21 cellular contexts compared by ENCODE assay signal in genomic region chr7:106127984-106128780, GRCh38. TPM values are rescaled to one million over a fixed set of nuclear protein-coding genes. Genes with fewer than 3 reads are reported as not detected.
DNase-seq lines count a peak whose midpoint lies in the region; ATAC-seq and TF ChIP-seq lines count a peak whose summit lies in the region.
"Had no signal": no experiment of that assay in that cellular context is flagged by ENCODE, and none has a peak within 500 bp of the region (broad histone marks: within the 10 kb centered on the region; RNA-seq: fewer than 3 reads in every experiment).

No MANE protein-coding gene starts in this region.

- H3K18ac ChIP-seq in IMR-90 (ENCODE audit: low read depth, low read length) = no peak overlapping the region

- H3K4me1 ChIP-seq in IMR-90 (ENCODE audit: control insufficient read depth, insufficient read depth, low read length) (peaks cover 6% of the 10 kb centered on the region), breast epithelium (no peaks in the 10 kb centered on the region)

- H3K9me3 ChIP-seq in IMR-90 (ENCODE audit: control insufficient read depth, insufficient read depth, low read length) (no peaks in the 10 kb centered on the region), breast epithelium (no peaks in the 10 kb centered on the region)
- H3K9me3 ChIP-seq: testis had no signal

- H2BK5ac ChIP-seq in IMR-90 (ENCODE audit: low read depth, low read length, poor library complexity, severe bottlenecking) = no peak overlapping the region

- peak; percentile 73 for ATAC-seq in IMR-90 (ENCODE audit: low read depth)
- ATAC-seq: GM12878; stimulated activated memory B cell treated with anti-CD40 and anti-IgM and Interleukin-4, amounts not matched to agents 10 μg/mL and 1 μg/mL and 100 μg/mL, for 72 hours had no signal

- CTCF ChIA-PET in IMR-90 (lab: Yijun Ruan, JAX) = interaction anchor here (0.6 kb wide), 1 partner anchor 1007 kb away, joined by 7 read pairs; no protein-coding TSS in a partner anchor

- H2BK20ac ChIP-seq in IMR-90 (ENCODE audit: low read depth, low read length) = no peak overlapping the region

- peaks cover 8% of the 10 kb centered on the region for H3K27me3 Mint-ChIP-seq in mesothelial cell of epicardium (ENCODE audit: low read depth)
- H3K27me3 Mint-ChIP-seq: CD4-positive, alpha-beta T cell; stimulated activated memory B cell treated with anti-CD40 and anti-IgM and Interleukin-4, amounts not matched to agents 10 μg/mL and 1 μg/mL and 100 μg/mL, for 72 hours had no signal

- H3K27ac Mint-ChIP-seq in mesothelial cell of epicardium = peak overlapping the region; percentile 32
- H3K27ac Mint-ChIP-seq: CD4-positive, alpha-beta T cell; stimulated activated memory B cell treated with anti-CD40 and anti-IgM and Interleukin-4, amounts not matched to agents 10 μg/mL and 1 μg/mL and 100 μg/mL, for 72 hours had no signal

- no peak overlapping the region for H3K27ac ChIP-seq in IMR-90 (ENCODE audit: insufficient read depth, low read length)
- H3K27ac ChIP-seq in breast epithelium = no peak overlapping the region
- H3K27ac ChIP-seq: skin epidermis, testis had no signal

- H4K8ac ChIP-seq in IMR-90 (ENCODE audit: low read depth in 2 of 2, low read length in 2 of 2) = no peak overlapping the region

- H3K56ac ChIP-seq in IMR-90 (ENCODE audit: extremely low read depth, insufficient read depth, low read length) = no peak overlapping the region

- no peak overlapping the region for H3K23ac ChIP-seq in IMR-90 (ENCODE audit: low read depth, low read length)

- dilution Hi-C loops in IMR-90 (cut with HindIII; ENCODE audit: low sequenced_read_pairs, unreplicated experiment) = no loop called here

- H2BK120ac ChIP-seq in IMR-90 (ENCODE audit: low read depth, low read length) = no peak overlapping the region

- peaks cover 2% of the 10 kb centered on the region for H3K27me3 ChIP-seq in IMR-90 (ENCODE audit: control insufficient read depth, insufficient read depth, low read length)
- H3K27me3 ChIP-seq in breast epithelium = no peaks in the 10 kb centered on the region
- H3K27me3 ChIP-seq: testis had no signal

- H3K4me1 Mint-ChIP-seq in mesothelial cell of epicardium = peaks cover 21% of the 10 kb centered on the region

- H3K14ac ChIP-seq in IMR-90 (replicated peaks; ENCODE audit: low read depth, low read length) = no peak overlapping the region

- BruUV-seq in IMR-90 (replicated peaks; lab: Mats Ljungman, UMichigan) = no TSS peak

- H3K4ac ChIP-seq in IMR-90 (ENCODE audit: low read depth, low read length) = no peak overlapping the region

- H3K9me1 ChIP-seq in IMR-90 (ENCODE audit: insufficient read depth, low read length) = 0 out of 2 replicates have a peak, but pooled peaks cover 3% of the 10 kb centered on the region

- H3K4me2 ChIP-seq in IMR-90 (ENCODE audit: low read depth, low read length) = no peak overlapping the region

- H3K36me3 ChIP-seq in IMR-90 (ENCODE audit: control insufficient read depth, insufficient read depth, low read length) (no peaks in the 10 kb centered on the region), breast epithelium (no peaks in the 10 kb centered on the region)

- H3K9me3 Mint-ChIP-seq in mesothelial cell of epicardium = no peaks in the 10 kb centered on the region
- H3K9me3 Mint-ChIP-seq: CD4-positive, alpha-beta T cell; stimulated activated memory B cell treated with anti-CD40 and anti-IgM and Interleukin-4, amounts not matched to agents 10 μg/mL and 1 μg/mL and 100 μg/mL, for 72 hours had no signal

- no peak for TF ChIP-seq CTCF in IMR-90 (conservative IDR thresholded peaks at IDR 0.05; ENCODE audit: low read depth, low read length)
- no peak for TF ChIP-seq CTCF in choroid plexus epithelial cell (conservative IDR thresholded peaks at IDR 0.05; ENCODE audit: low read depth, low read length)
- TF ChIP-seq CTCF in mesothelial cell of epicardium (IDR thresholded peaks at IDR 0.05; ENCODE audit: unreplicated experiment) = no peak
- TF ChIP-seq CTCF in breast epithelium (IDR thresholded peaks at IDR 0.05) = no peak

- H3K4me3 ChIP-seq in IMR-90 (ENCODE audit: insufficient read depth, low read depth, low read length) = no peak overlapping the region
- H3K4me3 ChIP-seq in choroid plexus epithelial cell (ENCODE audit: low read depth, low read length) = no peak overlapping the region
- H3K4me3 ChIP-seq in breast epithelium = no peak overlapping the region
- H3K4me3 ChIP-seq: GM12878, lung, skin epidermis, testis had no signal

- H2AFZ ChIP-seq in IMR-90 (replicated peaks; ENCODE audit: low read length, poor library complexity) = no peak overlapping the region

- H2BK15ac ChIP-seq in IMR-90 (ENCODE audit: low read depth, low read length) = no peak overlapping the region

- no peaks in the 10 kb centered on the region for H3K79me1 ChIP-seq in IMR-90 (ENCODE audit: low read depth in 1 of 2, low read length in 2 of 2)

- no peak overlapping the region for H2AK9ac ChIP-seq in IMR-90 (replicated peaks; ENCODE audit: low read depth, low read length, poor library complexity)

- TF ChIP-seq POLR2A in IMR-90 (IDR thresholded peaks at IDR 0.05; ENCODE audit: low read depth, low read length) (no peak), breast epithelium (IDR thresholded peaks at IDR 0.05) (no peak)

- no CpG with 5 or more reads among the region's 5 CpGs for WGBS in IMR-90 (ENCODE audit: extremely low coverage in 2 of 2, insufficient read length in 1 of 2), 2 experiments

- H4K20me1 ChIP-seq in IMR-90 (ENCODE audit: insufficient read depth, low read length) = no peaks in the 10 kb centered on the region

- no peak overlapping the region for H4K91ac ChIP-seq in IMR-90 (ENCODE audit: insufficient read depth, low read depth, low read length)

- no peak overlapping the region for H3K9ac ChIP-seq in IMR-90 (ENCODE audit: low read depth, low read length)

- intact Hi-C loops in IMR-90 (cut with micrococcal nuclease) (no loop called here), breast epithelium (cut with DNase I; ENCODE audit: low total_unique reads) (no loop called here)

- H3K4me3 Mint-ChIP-seq in mesothelial cell of epicardium = no peak overlapping the region
- H3K4me3 Mint-ChIP-seq: CD4-positive, alpha-beta T cell; stimulated activated memory B cell treated with anti-CD40 and anti-IgM and Interleukin-4, amounts not matched to agents 10 μg/mL and 1 μg/mL and 100 μg/mL, for 72 hours had no signal

- in situ Hi-C loops in IMR-90 (cut with MboI; ENCODE audit: low sequenced_read_pairs) = no loop called here

- no peak overlapping the region for H4K5ac ChIP-seq in IMR-90 (ENCODE audit: low read depth, low read length)

- DNase-seq in AG20443 (ENCODE audit: low spot score) (peak; percentile 57), IMR-90 (peak; percentile 43), choroid plexus epithelial cell (ENCODE audit: low read depth) (peak; percentile 34), mesothelial cell of epicardium (ENCODE audit: low spot score in 2 of 2, unreplicated experiment in 2 of 2) (no peak), globus pallidus (ENCODE audit: low spot score) (no peak), NCI-H748 (lab: John Stamatoyannopoulos, UW; ENCODE audit: unreplicated experiment) (no peak), cortex of kidney (lab: John Stamatoyannopoulos, UW) (no peak), breast epithelium (ENCODE audit: low spot score in 2 of 2) (no peak)
- DNase-seq: activated CD4-positive, alpha-beta T cell treated with anti-CD3 and anti-CD28 coated beads, Interleukin-2, amount 50 U/mL, for 48 hours; activated gamma-delta T cell treated with Interleukin-2 at 50 U/mL for 16 hours; CD4-positive, alpha-beta T cell; foreskin melanocyte; MM.1S; NCI-H1436 treated with DMSO at 0.1 percent for 48 hours; NCI-H526; stimulated activated CD4-positive, alpha-beta T cell treated with anti-CD3 and anti-CD28 coated beads, Interleukin-2, amount 100 ng/mL, for 24 hours; testis had no signal

- TF ChIP-seq RAD21 in IMR-90 (IDR thresholded peaks at IDR 0.05; ENCODE audit: low read length) = no peak

- no peak overlapping the region for H2AK5ac ChIP-seq in IMR-90 (ENCODE audit: low read depth, low read length)

- POLR2A ChIA-PET in IMR-90 (lab: Charles Lee; ENCODE audit: unreplicated experiment) = no interaction called here

- no peaks in the 10 kb centered on the region for H3K36me3 Mint-ChIP-seq in mesothelial cell of epicardium
- H3K36me3 Mint-ChIP-seq: stimulated activated memory B cell treated with anti-CD40 and anti-IgM and Interleukin-4, amounts not matched to agents 10 μg/mL and 1 μg/mL and 100 μg/mL, for 72 hours had no signal

TF ChIP-seq in IMR-90, 13 proteins besides CTCF, POLR2A, EP300 and RAD21:
- TF ChIP-seq MAZ (IDR thresholded peaks at IDR 0.05; ENCODE audit: borderline replicate concordance, low read depth, low read length) (no peak), FOS (IDR thresholded peaks at IDR 0.05; ENCODE audit: low read depth, low read length) (no peak), CHD1 (IDR thresholded peaks at IDR 0.05; ENCODE audit: low read depth, low read length) (no peak), SMC3 (IDR thresholded peaks at IDR 0.05; ENCODE audit: low read depth, low read length) (no peak), MAFK (IDR thresholded peaks at IDR 0.05; ENCODE audit: low read depth, low read length) (no peak), RFX5 (IDR thresholded peaks at IDR 0.05; ENCODE audit: low read depth, low read length) (no peak)

RNA-seq across cellular contexts. Expression of gene SYPL1, which starts 16.1 kb away (rescaled TPM):
- total RNA-seq in IMR-90 (2012; rRNA removed) (19.0 and 35.6 TPM in 2 replicates), mesothelial cell of epicardium (63.9 to 64.3 TPM (median 64.0 TPM) in 3 replicates), breast epithelium (100 to 1,000 TPM in 1 of 3 donors, 10 to 100 TPM in 2; 96.2 to 116 (median 98.3) TPM)
- 33.0 and 45.0 TPM in 2 replicates for polyA plus RNA-seq in IMR-90 (2012; rRNA removed)
- polyA plus RNA-seq in IMR-90 (2012; cell fraction: cytosol; rRNA removed) = 9.6 and 15.2 TPM in 2 replicates
- polyA plus RNA-seq in IMR-90 (2012; cell fraction: nucleus; rRNA removed; ENCODE audit: low replicate concordance) = 1.5 and 12.0 TPM in 2 replicates

Comparison
In these comparisons a context has a peak if more than half of its experiments do, and no peak if none do; other contexts are left out.
1. DNase-seq: peak in AG20443 (single experiment), IMR-90 (single experiment) and choroid plexus epithelial cell (single experiment); none in mesothelial cell of epicardium (0 of 2), globus pallidus (single experiment), NCI-H748 (single experiment), cortex of kidney (single experiment) and breast epithelium (0 of 2).